Comparison of ENCODE assay signal across 8 cellular contexts in the genomic region with DNA sequence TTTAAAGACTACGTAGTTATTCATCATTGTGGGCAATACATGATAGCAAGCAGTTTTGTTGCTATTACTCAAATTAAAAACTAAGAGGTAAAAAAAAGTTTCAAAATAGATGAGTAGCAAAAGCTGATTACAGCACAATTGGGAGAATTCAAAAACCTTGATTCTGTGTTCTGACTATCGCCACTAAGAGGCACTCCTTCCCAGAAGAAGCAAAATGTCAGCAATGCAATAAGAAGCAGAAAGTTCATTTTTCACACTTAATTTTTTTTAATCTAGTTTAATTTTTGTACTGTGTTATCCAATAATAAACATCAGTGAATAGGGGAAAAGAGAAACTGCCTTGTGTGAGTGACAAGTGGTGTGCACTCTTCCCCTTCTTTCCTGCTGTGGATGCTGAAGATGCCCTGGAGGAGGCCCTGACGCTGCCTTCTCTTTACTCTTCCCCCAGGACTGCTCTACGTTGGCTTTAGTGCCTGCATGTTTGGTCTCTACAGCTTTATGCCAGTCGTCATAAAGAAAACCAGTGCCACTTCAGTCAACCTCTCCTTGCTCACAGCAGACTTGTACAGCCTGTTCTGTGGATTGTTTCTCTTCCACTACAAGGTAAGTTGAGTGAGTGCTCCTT.
A peak's percentile ranks its signal among the peaks of the same experiment; 100 is the strongest.
DNase-seq lines count a peak whose midpoint lies in the region; ATAC-seq and TF ChIP-seq lines count a peak whose summit lies in the region.
"Had no signal": no experiment of that assay in that cellular context is flagged by ENCODE, and none has a peak within 500 bp of the region (broad histone marks: within the 10 kb centered on the region; RNA-seq: fewer than 3 reads in every experiment).

No MANE protein-coding gene starts in this region.

- no peak overlapping the region for H3K23ac ChIP-seq in H9 (ENCODE audit: insufficient read length, low read depth, low read length)

- H2BK5ac ChIP-seq in H9 (ENCODE audit: insufficient read length, low read length): no peak overlapping the region

- no peak overlapping the region for H3K4me3 ChIP-seq in smooth muscle cell

- no peak overlapping the region for H2AK5ac ChIP-seq in H9 (ENCODE audit: insufficient read length, low read length)

- no peak overlapping the region for H4K5ac ChIP-seq in H9 (ENCODE audit: insufficient read length, low read depth, low read length)

- H3K27me3 Mint-ChIP-seq in H9 (ENCODE audit: low read depth): no peaks in the 10 kb centered on the region

- H2BK12ac ChIP-seq in H9 (ENCODE audit: insufficient read length, low read depth, low read length): no peak overlapping the region

- H3K9me3 ChIP-seq in H9 (ENCODE audit: control insufficient read depth, low read depth, low read length): no peaks in the 10 kb centered on the region
- no peaks in the 10 kb centered on the region for H3K9me3 ChIP-seq in smooth muscle cell (replicated peaks; ENCODE audit: low read depth)

- no peak overlapping the region for H3K4me2 ChIP-seq in H9 (ENCODE audit: insufficient read depth, insufficient read length, low read length)
- no peak overlapping the region for H3K4me2 ChIP-seq in smooth muscle cell

- no peaks in the 10 kb centered on the region for H3K27me3 ChIP-seq in H9 (ENCODE audit: insufficient read depth, low read length)
- no peaks in the 10 kb centered on the region for H3K27me3 ChIP-seq in smooth muscle cell (ENCODE audit: low read depth)

- H3F3A ChIP-seq in smooth muscle cell (ENCODE audit: low read depth): no peaks in the 10 kb centered on the region

- no peak overlapping the region for H2BK15ac ChIP-seq in H9 (ENCODE audit: low read depth, low read length)

- no peak overlapping the region for H3K4ac ChIP-seq in H9 (ENCODE audit: low read depth, low read length)

- TF ChIP-seq CTCF in H9 (conservative IDR thresholded peaks at IDR 0.05) (peak; percentile 57; the same call in 2 of the 3 replicates), smooth muscle cell (IDR thresholded peaks at IDR 0.05; ENCODE audit: borderline replicate concordance, insufficient read depth, poor library complexity, severe bottlenecking) (peak; percentile 33)

- H2BK20ac ChIP-seq in H9 (ENCODE audit: low read depth, low read length, poor library complexity, severe bottlenecking): no peak overlapping the region

- H3K27ac Mint-ChIP-seq in H9: no peak overlapping the region

- H4K8ac ChIP-seq in H9 (replicated peaks; ENCODE audit: insufficient read length, low read depth, low read length): no peak overlapping the region

- peaks cover 17 to 19% of the 10 kb centered on the region in 2 experiments for H3K4me1 Mint-ChIP-seq in H9
- H3K4me1 Mint-ChIP-seq: naive B cell had no signal

- H3K4me1 ChIP-seq in H9 (ENCODE audit: insufficient read depth, low read length) (no peaks in the 10 kb centered on the region; the same call in 1 of the 2 replicates), smooth muscle cell (ENCODE audit: low read depth) (no peaks in the 10 kb centered on the region)

- no peaks in the 10 kb centered on the region for H3K79me1 ChIP-seq in H9 (ENCODE audit: insufficient read depth, low read depth, low read length, poor library complexity, severe bottlenecking)

- no peak overlapping the region for H3K56ac ChIP-seq in H9 (ENCODE audit: insufficient read length, low read depth, low read length)

- no peak overlapping the region for H2AFZ ChIP-seq in H9 (ENCODE audit: low read length)
- no peak overlapping the region for H2AFZ ChIP-seq in smooth muscle cell (ENCODE audit: low read depth)

- H3K79me2 ChIP-seq in H9 (ENCODE audit: insufficient read depth, low read length) (no peaks in the 10 kb centered on the region), smooth muscle cell (ENCODE audit: low read depth) (no peaks in the 10 kb centered on the region)

- H3K9me3 Mint-ChIP-seq in H9: peaks cover 4 to 10% of the 10 kb centered on the region in 2 experiments; a peak in 4 of 5 replicates

- H3K18ac ChIP-seq in H9 (ENCODE audit: insufficient read length, low read depth, low read length): no peak overlapping the region

- no peak for DNase-seq in H9
- peak; percentile 14 for DNase-seq in SHP77 treated with DMSO at 0.1 percent for 48 hours (lab: John Stamatoyannopoulos, UW)
- peak; percentile 64 for DNase-seq in foreskin melanocyte
- no peak for DNase-seq in smooth muscle cell (lab: John Stamatoyannopoulos, UW; ENCODE audit: unreplicated experiment)
- no peak for DNase-seq in middle frontal gyrus (ENCODE audit: extremely low spot score, low spot score)
- no peak for DNase-seq in activated naive CD4-positive, alpha-beta T cell treated with Interleukin-2 at 50 U/mL for 16 hours
- DNase-seq: naive B cell had no signal

- no peak for ATAC-seq in HG03280 (IDR thresholded peaks at IDR 0.05; ENCODE audit: unreplicated experiment)

- no peaks in the 10 kb centered on the region for H3K23me2 ChIP-seq in H9 (ENCODE audit: insufficient read length, low read depth, low read length, poor library complexity, severe bottlenecking)

- H3K9ac ChIP-seq in H9 (ENCODE audit: extremely low read depth, insufficient read length, low read length) (no peak overlapping the region), smooth muscle cell (ENCODE audit: low read depth) (no peak overlapping the region)

- H3K4me3 Mint-ChIP-seq in H9: no peak overlapping the region
- H3K4me3 Mint-ChIP-seq: naive B cell had no signal

- H3K14ac ChIP-seq in H9 (ENCODE audit: insufficient read depth, low read length): no peak overlapping the region

- no peak overlapping the region for H2BK120ac ChIP-seq in H9 (ENCODE audit: low read depth, low read length, poor library complexity, severe bottlenecking)

- H4K20me1 ChIP-seq in H9 (ENCODE audit: control insufficient read depth, insufficient read depth, insufficient read length) (no peaks in the 10 kb centered on the region), smooth muscle cell (ENCODE audit: low read depth) (no peaks in the 10 kb centered on the region)

- H3K36me3 ChIP-seq in smooth muscle cell (ENCODE audit: low read depth): no peaks in the 10 kb centered on the region

- no CpG with 5 or more reads among the region's 5 CpGs for WGBS in H9 (ENCODE audit: extremely low coverage, insufficient read length, low lambda C conversion rate)
- WGBS in smooth muscle cell (ENCODE audit: low lambda C conversion rate): 80% methylated on average over 5 of the region's 5 CpGs

- peaks cover 0 to 5% (median 5%) of the 10 kb centered on the region in 3 experiments; a peak in 4 of 7 replicates for H3K36me3 Mint-ChIP-seq in H9 (ENCODE audit: insufficient read depth in 1 of 3, low read depth in 3 of 3)
- H3K36me3 Mint-ChIP-seq: naive B cell had no signal

- H3T11ph ChIP-seq in H9 (ENCODE audit: low read length): no peak overlapping the region

- H4K91ac ChIP-seq in H9 (ENCODE audit: insufficient read length, low read depth, low read length): no peak overlapping the region

- H3K27ac ChIP-seq in H9 (ENCODE audit: insufficient read length, low read depth, low read length): no peak overlapping the region
- no peak overlapping the region for H3K27ac ChIP-seq in smooth muscle cell (ENCODE audit: low read depth)

Comparison
In these comparisons a context has a peak if more than half of its experiments do, and no peak if none do; other contexts are left out.
1. DNase-seq: peak in SHP77 treated with DMSO at 0.1 percent for 48 hours (single experiment) and foreskin melanocyte (single experiment); none in H9 (single experiment), smooth muscle cell (single experiment), middle frontal gyrus (single experiment) and activated naive CD4-positive, alpha-beta T cell treated with Interleukin-2 at 50 U/mL for 16 hours (single experiment).